ENCODE assay signal across 1 cellular context in genomic region chr12:52714887-52715281, GRCh38.
TF ChIP-seq lines count a peak whose summit lies in the region.

No MANE protein-coding gene starts in this region.

TF ChIP-seq in K562, 482 proteins besides CTCF, POLR2A, EP300 and RAD21:
- TF ChIP-seq TGIF2 (CRISPR knock-in tag; IDR thresholded peaks at IDR 0.05), result no peak
- peak; percentile 6; the same call in 1 of the 2 replicates for TF ChIP-seq L3MBTL2 (IDR thresholded peaks at IDR 0.05)
- TF ChIP-seq ZSCAN29 (IDR thresholded peaks at IDR 0.05), result no peak
- no peak for TF ChIP-seq RBBP5 (IDR thresholded peaks at IDR 0.05; ENCODE audit: borderline replicate concordance, insufficient read depth, low read length, poor library complexity, severe bottlenecking)
- no peak for TF ChIP-seq NFIX (CRISPR knock-in tag; IDR thresholded peaks at IDR 0.05; ENCODE audit: low read depth)
